In genomic region chr3:134155456-134155855, GRCh38 we compare ENCODE assay signal across 23 cellular contexts.
"Had no signal": no experiment of that assay in that cellular context is flagged by ENCODE, and none has a peak within 500 bp of the region (broad histone marks: within the 10 kb centered on the region; RNA-seq: fewer than 3 reads in every experiment).

No MANE protein-coding gene starts in this region.

- DNase-seq: activated CD4-positive, alpha-beta T cell treated with anti-CD3 and anti-CD28 coated beads for 4 hours; activated CD4-positive, alpha-beta T cell treated with anti-CD3 and anti-CD28 coated beads, Interleukin-2, amount 50 U/mL, for 48 hours; activated CD4-positive, CD25-positive, alpha-beta regulatory T cell; activated CD8-positive, alpha-beta memory T cell treated with anti-CD3 and anti-CD28 coated beads, Interleukin-2, amount 50 U/mL, for 48 hours; activated naive CD4-positive, alpha-beta T cell treated with anti-CD3 and anti-CD28 coated beads for 36 hours; activated naive CD8-positive, alpha-beta T cell treated with anti-CD3 and anti-CD28 coated beads, Interleukin-2, amount 10 ng/mL, durations not matched to agents 7 days and 5 days; activated T-cell treated with anti-CD3 and anti-CD28 coated beads, Interleukin-2, amount 50 U/mL, for 4 hours; amniotic stem cell; dorsolateral prefrontal cortex; effector memory CD8-positive, alpha-beta T cell; glutamatergic neuron; kidney glomerular epithelial cell; left ventricle myocardium inferior; mammary epithelial cell; midbrain; natural killer cell; stimulated activated CD4-positive, alpha-beta T cell treated with anti-CD3 and anti-CD28 coated beads, Interleukin-1b, Interleukin-23, amount 100 ng/mL, for 48 hours; stomach had no signal

- H3K27me3 ChIP-seq: breast epithelium, dorsolateral prefrontal cortex, esophagus muscularis mucosa, hepatocyte, stomach, suprapubic skin, tibial nerve had no signal

- H3K4me3 ChIP-seq: breast epithelium, dorsolateral prefrontal cortex, esophagus muscularis mucosa, hepatocyte, left ventricle myocardium inferior, stomach, suprapubic skin, tibial nerve had no signal

- H3K9me3 ChIP-seq: breast epithelium, esophagus muscularis mucosa, left ventricle myocardium inferior, stomach, suprapubic skin, tibial nerve had no signal

- ATAC-seq: activated T-cell treated with anti-CD3 and anti-CD28 coated beads, Interleukin-2, amount 50 U/mL, for 4 hours; effector memory CD8-positive, alpha-beta T cell; natural killer cell had no signal

- H3K4me1 ChIP-seq: breast epithelium, stomach, suprapubic skin, tibial nerve had no signal

- H3K36me3 ChIP-seq: breast epithelium had no signal

- H3K27ac ChIP-seq: breast epithelium, dorsolateral prefrontal cortex, esophagus muscularis mucosa, hepatocyte, left ventricle myocardium inferior, stomach, suprapubic skin, tibial nerve had no signal
